ENCODE assay signal across 13 cellular contexts in genomic region chr10:30114871-30115270, GRCh38. TPM values are rescaled to one million over a fixed set of nuclear protein-coding genes. Genes with fewer than 3 reads are reported as not detected.
A peak's percentile ranks its signal among the peaks of the same experiment; 100 is the strongest.
DNase-seq lines count a peak whose midpoint lies in the region; ATAC-seq, FAIRE-seq and TF ChIP-seq lines count a peak whose summit lies in the region.
"Had no signal": no experiment of that assay in that cellular context is flagged by ENCODE, and none has a peak within 500 bp of the region (broad histone marks: within the 10 kb centered on the region; RNA-seq: fewer than 3 reads in every experiment).

No MANE protein-coding gene starts in this region.

- peak overlapping the region; percentile 52 for H3K27ac ChIP-seq in caudate nucleus (ENCODE audit: low read depth, low read length)
- peak overlapping the region in 1 of 2 donors; percentile 28 for H3K27ac ChIP-seq in left lung
- H3K27ac ChIP-seq in thoracic aorta: no peak overlapping the region

- TF ChIP-seq CTCF in left lung (IDR thresholded peaks at IDR 0.05) (no peak), thoracic aorta (IDR thresholded peaks at IDR 0.05) (no peak)

- no peaks in the 10 kb centered on the region for H3K4me1 ChIP-seq in left lung
- peaks cover 8 to 26% of the 10 kb centered on the region in 2 donors for H3K4me1 ChIP-seq in thoracic aorta (ENCODE audit: control insufficient read depth in 1 of 2, low read depth in 2 of 2)

- no peaks in the 10 kb centered on the region for H3K27me3 ChIP-seq in left lung
- no peaks in the 10 kb centered on the region for H3K27me3 ChIP-seq in thoracic aorta (replicated peaks; ENCODE audit: insufficient read depth)

- FAIRE-seq in GM12892 (lab: Jason Lieb, UNC) (no peak), H54 (lab: Jason Lieb, UNC) (no peak)

- intact Hi-C loops in left lung (cut with DNase I): no loop called here

- ATAC-seq in left lung: peak; percentile 60
- no peak for ATAC-seq in thoracic aorta (ENCODE audit: insufficient number of reproducible peaks, low FRiP score, low read depth)
- ATAC-seq: sciatic nerve had no signal

- no peak for TF ChIP-seq POLR2A in GM12892 (IDR thresholded peaks at IDR 0.05; ENCODE audit: low read depth, low read length)
- no peak for TF ChIP-seq POLR2A in H54 (IDR thresholded peaks at IDR 0.05; ENCODE audit: low read depth, low read length)

- peak in 2 of 3 experiments; percentile 32 to 55 for DNase-seq in NCI-H1417 (lab: John Stamatoyannopoulos, UW)
- no peak for DNase-seq in NCI-H1417 treated with DMSO at 0.1 percent for 48 hours (lab: John Stamatoyannopoulos, UW)
- DNase-seq in caudate nucleus (lab: John Stamatoyannopoulos, UW): peak in 10 of 61 donors; percentile 9 to 53 (median 22)
- DNase-seq in left lung: no peak
- DNase-seq in thoracic aorta (ENCODE audit: low spot score): no peak
- no peak for DNase-seq in NCI-H187 treated with DMSO at 0.1 percent for 48 hours (lab: John Stamatoyannopoulos, UW)
- DNase-seq in GM12892 (ENCODE audit: insufficient read length): no peak
- DNase-seq in H54 (ENCODE audit: insufficient read length, low spot score): no peak
- DNase-seq: 8988T; activated naive CD8-positive, alpha-beta T cell treated with anti-CD3 and anti-CD28 coated beads, Interleukin-2, amount 10 ng/mL, durations not matched to agents 7 days and 5 days; MM.1S; OCI-M1 had no signal

- H3K9me3 ChIP-seq in left lung (no peaks in the 10 kb centered on the region), thoracic aorta (no peaks in the 10 kb centered on the region)

- H3K4me3 ChIP-seq in left lung (no peak overlapping the region), thoracic aorta (peak overlapping the region; percentile 31)

- H3K36me3 ChIP-seq in left lung (no peaks in the 10 kb centered on the region), thoracic aorta (no peaks in the 10 kb centered on the region)

RNA-seq across cellular contexts. Expression of gene JCAD, which starts 55.5 kb away (rescaled TPM):
- total RNA-seq in left lung: 10 to 100 TPM; 28.7 to 43.1 TPM
- total RNA-seq in thoracic aorta: 100 to 1,000 TPM in 1 of 2 donors, 10 to 100 TPM in 1; 46.3 to 103 TPM
- 0.04 TPM for polyA plus RNA-seq in GM12892 (2012; ENCODE audit: missing spikeins)

Comparison
In these comparisons a context has a peak if more than half of its experiments do, and no peak if none do; other contexts are left out.
1. DNase-seq: peak in NCI-H1417 (2 of 3); none in NCI-H1417 treated with DMSO at 0.1 percent for 48 hours (single experiment), left lung (0 of 2), thoracic aorta (single experiment), NCI-H187 treated with DMSO at 0.1 percent for 48 hours (single experiment), GM12892 (single experiment) and H54 (single experiment).